In the genomic region with DNA sequence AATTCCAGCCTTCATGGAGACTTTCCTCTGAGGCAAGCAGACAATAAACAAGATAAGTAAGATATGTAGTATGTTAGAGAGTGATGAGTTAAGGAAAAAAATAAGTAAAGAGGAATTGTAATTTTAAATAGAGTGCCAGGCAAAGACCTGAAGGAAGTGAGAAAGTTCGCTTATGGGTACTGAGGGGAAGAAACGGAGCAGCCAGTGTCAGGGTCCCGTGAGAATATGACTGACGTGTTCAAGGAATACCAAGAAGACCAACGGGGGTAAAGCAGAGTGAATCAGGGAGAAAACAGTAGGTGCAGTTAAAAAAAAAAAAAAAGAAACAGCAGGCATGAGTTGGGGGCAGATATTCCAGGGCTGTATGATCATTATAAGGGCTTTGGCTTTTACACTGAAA, we compare ENCODE assay signal across 17 cellular contexts. TPM values are rescaled to one million over a fixed set of nuclear protein-coding genes. Genes with fewer than 3 reads are reported as not detected.
DNase-seq lines count a peak whose midpoint lies in the region; ATAC-seq and TF ChIP-seq lines count a peak whose summit lies in the region.
"Had no signal": no experiment of that assay in that cellular context is flagged by ENCODE, and none has a peak within 500 bp of the region (broad histone marks: within the 10 kb centered on the region; RNA-seq: fewer than 3 reads in every experiment).

No MANE protein-coding gene starts in this region.

- no peak for DNase-seq in SK-N-SH
- DNase-seq in Karpas-422, result no peak
- peak; percentile 13 for DNase-seq in amniotic epithelial cell (ENCODE audit: low read depth)
- DNase-seq in stimulated activated naive B cell treated with anti-CD40 and anti-IgM and Interleukin-4, amounts not matched to agents 10 μg/mL and 1 μg/mL and 100 μg/mL, for 72 hours, result no peak
- DNase-seq in central memory CD4-positive, alpha-beta T cell, result no peak
- no peak for DNase-seq in stimulated activated CD4-positive, alpha-beta T cell treated with anti-CD3 and anti-CD28 coated beads, Interleukin-1b, Interleukin-23, amount 100 ng/mL, for 48 hours
- DNase-seq in left ventricle myocardium inferior, result no peak
- DNase-seq: 8988T; CD8-positive, alpha-beta T cell; COR-L47; DMS153; DMS79 treated with DMSO at 0.1 percent for 48 hours; EL; HCEC 1CT had no signal

- H3K36me3 ChIP-seq in SK-N-SH (replicated peaks in 1 of 2; ENCODE audit: control insufficient read depth in 1 of 2, insufficient read depth in 2 of 2, low read length in 1 of 2) (no peaks in the 10 kb centered on the region), Karpas-422 (ENCODE audit: insufficient read depth, low read length) (no peaks in the 10 kb centered on the region), left ventricle myocardium inferior (peaks cover 4% of the 10 kb centered on the region)

- no peaks in the 10 kb centered on the region for H4K20me1 ChIP-seq in SK-N-SH (ENCODE audit: insufficient read depth)
- H4K20me1 ChIP-seq in Karpas-422 (ENCODE audit: insufficient read depth, low read depth, low read length), result no peaks in the 10 kb centered on the region

- ATAC-seq in SK-N-SH treated with all-trans-retinoic acid at 6 μM for 48 hours, result no peak
- peak; percentile 36 to 57 for ATAC-seq in stimulated activated naive B cell treated with anti-CD40 and anti-IgM and Interleukin-4, amounts not matched to agents 10 μg/mL and 1 μg/mL and 100 μg/mL, for 72 hours (replicated peaks)
- ATAC-seq: CD8-positive, alpha-beta T cell had no signal

- H3K9me2 ChIP-seq in SK-N-SH (no peaks in the 10 kb centered on the region), Karpas-422 (replicated peaks; ENCODE audit: insufficient read depth, low read length) (no peaks in the 10 kb centered on the region)

- H3K36me3 Mint-ChIP-seq in stimulated activated naive B cell treated with anti-CD40 and anti-IgM and Interleukin-4, amounts not matched to agents 10 μg/mL and 1 μg/mL and 100 μg/mL, for 72 hours, result no peaks in the 10 kb centered on the region
- H3K36me3 Mint-ChIP-seq: CD14-positive monocyte; CD8-positive, alpha-beta T cell had no signal

- H3K27me3 Mint-ChIP-seq in stimulated activated naive B cell treated with anti-CD40 and anti-IgM and Interleukin-4, amounts not matched to agents 10 μg/mL and 1 μg/mL and 100 μg/mL, for 72 hours, result peaks cover 0 to 4% of the 10 kb centered on the region in 2 donors

- 92% methylated on average over 5 of the region's 5 CpGs for WGBS in SK-N-SH (ENCODE audit: low lambda C conversion rate)

- H3K27ac Mint-ChIP-seq in stimulated activated naive B cell treated with anti-CD40 and anti-IgM and Interleukin-4, amounts not matched to agents 10 μg/mL and 1 μg/mL and 100 μg/mL, for 72 hours, result no peak overlapping the region
- H3K27ac Mint-ChIP-seq: CD8-positive, alpha-beta T cell had no signal

- no peak for TF ChIP-seq RAD21 in SK-N-SH (IDR thresholded peaks at IDR 0.05; ENCODE audit: low read length)

- no peaks in the 10 kb centered on the region for H3K9me3 Mint-ChIP-seq in stimulated activated naive B cell treated with anti-CD40 and anti-IgM and Interleukin-4, amounts not matched to agents 10 μg/mL and 1 μg/mL and 100 μg/mL, for 72 hours
- H3K9me3 Mint-ChIP-seq: CD14-positive monocyte; CD8-positive, alpha-beta T cell had no signal

- H2AFZ ChIP-seq in SK-N-SH (ENCODE audit: low read depth) (no peak overlapping the region), Karpas-422 (ENCODE audit: low read length) (no peak overlapping the region)

- TF ChIP-seq EP300 in SK-N-SH (IDR thresholded peaks at IDR 0.05; ENCODE audit: borderline replicate concordance in 1 of 2, low read depth in 1 of 2, low read length in 1 of 2), result no peak

- H3K27ac ChIP-seq in SK-N-SH (ENCODE audit: low read depth in 2 of 2, low read length in 1 of 2), result no peak overlapping the region
- no peak overlapping the region for H3K27ac ChIP-seq in Karpas-422 (ENCODE audit: low read length)
- H3K27ac ChIP-seq in left ventricle myocardium inferior (replicated peaks), result no peak overlapping the region
- H3K27ac ChIP-seq: HL-60 had no signal

- no peaks in the 10 kb centered on the region for H3K9me3 ChIP-seq in SK-N-SH
- H3K9me3 ChIP-seq in Karpas-422 (ENCODE audit: low read length), result no peaks in the 10 kb centered on the region
- no peaks in the 10 kb centered on the region for H3K9me3 ChIP-seq in left ventricle myocardium inferior (replicated peaks)

- H3K4me3 Mint-ChIP-seq in stimulated activated naive B cell treated with anti-CD40 and anti-IgM and Interleukin-4, amounts not matched to agents 10 μg/mL and 1 μg/mL and 100 μg/mL, for 72 hours, result no peak overlapping the region
- H3K4me3 Mint-ChIP-seq: CD14-positive monocyte; CD8-positive, alpha-beta T cell had no signal

- H3K79me2 ChIP-seq in SK-N-SH (ENCODE audit: insufficient read depth) (no peaks in the 10 kb centered on the region), Karpas-422 (ENCODE audit: low read length) (no peaks in the 10 kb centered on the region)

- peaks cover 6% of the 10 kb centered on the region for H3F3A ChIP-seq in SK-N-SH (replicated peaks; ENCODE audit: insufficient read depth)

- H3K27me3 ChIP-seq in SK-N-SH (ENCODE audit: insufficient read depth), result no peaks in the 10 kb centered on the region
- no peaks in the 10 kb centered on the region for H3K27me3 ChIP-seq in Karpas-422 (ENCODE audit: low read length)
- H3K27me3 ChIP-seq in left ventricle myocardium inferior (ENCODE audit: low read depth), result no peaks in the 10 kb centered on the region

- no peak overlapping the region for H3K4me3 ChIP-seq in SK-N-SH (ENCODE audit: low read depth in 2 of 2, low read length in 1 of 2)
- no peak overlapping the region for H3K4me3 ChIP-seq in Karpas-422 (ENCODE audit: low read length)
- H3K4me3 ChIP-seq in left ventricle myocardium inferior, result no peak overlapping the region

- POLR2A ChIA-PET in SK-N-SH (lab: Yijun Ruan, JAX), result no interaction called here

- H3K4me1 Mint-ChIP-seq in stimulated activated naive B cell treated with anti-CD40 and anti-IgM and Interleukin-4, amounts not matched to agents 10 μg/mL and 1 μg/mL and 100 μg/mL, for 72 hours, result peaks cover 0 to 2% of the 10 kb centered on the region in 2 donors
- H3K4me1 Mint-ChIP-seq: CD14-positive monocyte had no signal

- intact Hi-C loops in left ventricle myocardium inferior (cut with micrococcal nuclease), result no loop called here

- TF ChIP-seq CTCF in SK-N-SH (IDR thresholded peaks at IDR 0.05) (no peak), left ventricle myocardium inferior (IDR thresholded peaks at IDR 0.05; ENCODE audit: borderline replicate concordance) (no peak)

- no peak overlapping the region for H3K9ac ChIP-seq in SK-N-SH
- H3K9ac ChIP-seq in Karpas-422 (ENCODE audit: low read length), result no peak overlapping the region

- H3K4me2 ChIP-seq in SK-N-SH (peak overlapping the region; percentile 63; the same call in 1 of the 2 replicates), Karpas-422 (ENCODE audit: low read depth, low read length, poor library complexity, severe bottlenecking) (peak overlapping the region; percentile 11)

- CTCF ChIA-PET in SK-N-SH (lab: Yijun Ruan, JAX), result interaction anchor here (1.0 to 5.5 kb wide), 2 partner anchors 13 to 127 kb away, joined by 3 to 54 read pairs; no protein-coding TSS in a partner anchor

- H3K4me1 ChIP-seq in SK-N-SH (ENCODE audit: control insufficient read depth in 1 of 2, insufficient read depth in 2 of 2, low read depth in 1 of 2, low read length in 1 of 2), result peaks cover 4 to 6% of the 10 kb centered on the region in 2 experiments; a peak in 1 of 4 replicates
- H3K4me1 ChIP-seq in Karpas-422 (ENCODE audit: low read length), result peaks cover 10% of the 10 kb centered on the region
- H3K4me1 ChIP-seq in left ventricle myocardium inferior, result peaks cover 9% of the 10 kb centered on the region

TF ChIP-seq in SK-N-SH, 30 proteins besides CTCF, POLR2A, EP300 and RAD21 (continues in another document):
- TF ChIP-seq GABPA (IDR thresholded peaks at IDR 0.05; ENCODE audit: low read depth) (no peak), IRF3 (IDR thresholded peaks at IDR 0.05; ENCODE audit: low read depth, low read length) (no peak)

TF ChIP-seq in SK-N-SH treated with all-trans-retinoic acid at 6 μM for 48 hours, 23 proteins besides CTCF, POLR2A, EP300 and RAD21:
- TF ChIP-seq PPARA (CRISPR knock-in tag; IDR thresholded peaks at IDR 0.05; ENCODE audit: borderline replicate concordance) (no peak), ESRRG (CRISPR knock-in tag; IDR thresholded peaks at IDR 0.05) (no peak), TOX (CRISPR knock-in tag; IDR thresholded peaks at IDR 0.05; ENCODE audit: borderline replicate concordance) (no peak)
- TF ChIP-seq, protein P1, sequence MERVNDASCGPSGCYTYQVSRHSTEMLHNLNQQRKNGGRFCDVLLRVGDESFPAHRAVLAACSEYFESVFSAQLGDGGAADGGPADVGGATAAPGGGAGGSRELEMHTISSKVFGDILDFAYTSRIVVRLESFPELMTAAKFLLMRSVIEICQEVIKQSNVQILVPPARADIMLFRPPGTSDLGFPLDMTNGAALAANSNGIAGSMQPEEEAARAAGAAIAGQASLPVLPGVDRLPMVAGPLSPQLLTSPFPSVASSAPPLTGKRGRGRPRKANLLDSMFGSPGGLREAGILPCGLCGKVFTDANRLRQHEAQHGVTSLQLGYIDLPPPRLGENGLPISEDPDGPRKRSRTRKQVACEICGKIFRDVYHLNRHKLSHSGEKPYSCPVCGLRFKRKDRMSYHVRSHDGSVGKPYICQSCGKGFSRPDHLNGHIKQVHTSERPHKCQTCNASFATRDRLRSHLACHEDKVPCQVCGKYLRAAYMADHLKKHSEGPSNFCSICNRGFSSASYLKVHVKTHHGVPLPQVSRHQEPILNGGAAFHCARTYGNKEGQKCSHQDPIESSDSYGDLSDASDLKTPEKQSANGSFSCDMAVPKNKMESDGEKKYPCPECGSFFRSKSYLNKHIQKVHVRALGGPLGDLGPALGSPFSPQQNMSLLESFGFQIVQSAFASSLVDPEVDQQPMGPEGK (CRISPR knock-in tag; IDR thresholded peaks at IDR 0.05; ENCODE audit: borderline replicate concordance), result no peak
TF ChIP-seq in SK-N-SH treated with all-trans-retinoic acid at 6 μM for 48 hours: peak in this region for 0.

RNA-seq across cellular contexts. Expression of gene ARHGEF33, which starts 45.1 kb away (rescaled TPM):
- 0.08 and 0.25 TPM in 2 replicates for polyA plus RNA-seq in SK-N-SH (2012; rRNA removed)
- polyA plus RNA-seq in SK-N-SH (2012; cell fraction: cytosol; rRNA removed), result 0.04 and 0.23 TPM in 2 replicates
- polyA plus RNA-seq in SK-N-SH (2012; cell fraction: nucleus; rRNA removed), result 0.42 and 0.56 TPM in 2 replicates
- 0.18 TPM in 1 of 2 replicates, not detected in the other for total RNA-seq in Karpas-422 (2014; rRNA removed; shearing (Covaris generic); ENCODE audit: low replicate concordance)
- 0.14 TPM for total RNA-seq in left ventricle myocardium inferior
- total RNA-seq: CD8-positive, alpha-beta T cell had no signal
- polyA plus RNA-seq: CD14-positive monocyte had no signal

RNA-seq across cellular contexts. Expression of gene MORN2, which starts 59.0 kb away (rescaled TPM):
- polyA plus RNA-seq in SK-N-SH (2012; rRNA removed), result 23.2 and 23.7 TPM in 2 replicates
- polyA plus RNA-seq in SK-N-SH (2012; cell fraction: cytosol; rRNA removed), result 37.3 and 55.2 TPM in 2 replicates
- 3.8 and 6.2 TPM in 2 replicates for polyA plus RNA-seq in SK-N-SH (2012; cell fraction: nucleus; rRNA removed)
- total RNA-seq in Karpas-422 (2014; rRNA removed; shearing (Covaris generic); ENCODE audit: low replicate concordance), result 13.5 and 16.7 TPM in 2 replicates
- total RNA-seq in left ventricle myocardium inferior, result 23.9 TPM

RNA-seq across cellular contexts. Expression of gene DHX57, which starts 59.0 kb away (rescaled TPM):
- polyA plus RNA-seq in SK-N-SH (2012; rRNA removed), result 12.3 and 13.8 TPM in 2 replicates
- polyA plus RNA-seq in SK-N-SH (2012; cell fraction: cytosol; rRNA removed), result 12.7 and 13.1 TPM in 2 replicates
- polyA plus RNA-seq in SK-N-SH (2012; cell fraction: nucleus; rRNA removed), result 21.8 and 29.5 TPM in 2 replicates
- total RNA-seq in Karpas-422 (2014; rRNA removed; shearing (Covaris generic); ENCODE audit: low replicate concordance), result 21.4 and 36.9 TPM in 2 replicates
- 8.1 TPM for total RNA-seq in left ventricle myocardium inferior
